Comparison of ENCODE assay signal across 9 cellular contexts in the genomic region with DNA sequence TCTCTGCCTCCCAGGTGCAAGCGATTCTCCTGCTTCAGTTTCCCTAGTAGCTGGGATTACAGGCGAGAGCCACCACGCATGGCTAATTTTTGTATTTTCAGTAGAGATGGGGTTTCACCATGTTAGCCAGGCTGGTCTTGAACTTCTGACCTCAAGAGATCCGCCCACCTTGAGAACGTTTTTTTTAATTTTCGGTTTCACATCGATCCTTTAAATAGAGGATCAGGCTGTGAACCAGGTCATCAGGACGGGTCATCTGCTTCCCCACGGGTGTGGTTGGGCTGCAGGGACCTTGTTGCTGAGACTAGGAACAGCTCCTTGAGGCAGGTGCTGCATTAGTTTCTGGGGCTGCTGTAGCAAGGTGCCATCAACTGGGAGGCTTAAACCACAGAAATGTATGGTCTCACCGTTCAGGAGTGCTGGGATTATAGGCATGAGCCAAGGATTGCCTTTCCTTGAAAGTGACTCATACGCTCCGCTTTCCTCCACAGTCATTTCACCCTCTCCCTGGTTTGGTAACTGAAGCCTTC. TPM values are rescaled to one million over a fixed set of nuclear protein-coding genes. Genes with fewer than 3 reads are reported as not detected.
DNase-seq lines count a peak whose midpoint lies in the region; ATAC-seq, FAIRE-seq and TF ChIP-seq lines count a peak whose summit lies in the region.
"Had no signal": no experiment of that assay in that cellular context is flagged by ENCODE, and none has a peak within 500 bp of the region (broad histone marks: within the 10 kb centered on the region; RNA-seq: fewer than 3 reads in every experiment).

No MANE protein-coding gene starts in this region.

- peaks cover 14% of the 10 kb centered on the region for H3K27me3 Mint-ChIP-seq in T-helper 17 cell
- no peaks in the 10 kb centered on the region for H3K27me3 Mint-ChIP-seq in activated T-cell treated with anti-CD3 and anti-CD28 coated beads, Interleukin-2, amount 50 U/mL, for 72 hours (ENCODE audit: low read depth)

- DNase-seq in GM19239 (ENCODE audit: insufficient read length, low spot score): peak; percentile 45
- peak; percentile 82 for DNase-seq in amniotic epithelial cell (ENCODE audit: low read depth)
- DNase-seq in spleen: peak; percentile 46
- no peak for DNase-seq in T-helper 17 cell
- DNase-seq in COR-L47 (lab: John Stamatoyannopoulos, UW): no peak
- DNase-seq in left ventricle myocardium inferior: no peak
- no peak for DNase-seq in activated T-cell treated with anti-CD3 and anti-CD28 coated beads, Interleukin-2, amount 50 U/mL, for 72 hours

- H3K27ac ChIP-seq in spleen (no peak overlapping the region), left ventricle myocardium inferior (replicated peaks) (no peak overlapping the region)

- H3K4me3 ChIP-seq in spleen: no peak overlapping the region
- H3K4me3 ChIP-seq in left ventricle myocardium inferior: no peak overlapping the region

- no peaks in the 10 kb centered on the region for H3K9me3 ChIP-seq in spleen
- H3K9me3 ChIP-seq in T-helper 17 cell (ENCODE audit: control insufficient read depth, low read length, poor library complexity, severe bottlenecking): no peaks in the 10 kb centered on the region
- no peaks in the 10 kb centered on the region for H3K9me3 ChIP-seq in left ventricle myocardium inferior (replicated peaks)

- H3K27me3 ChIP-seq in spleen (replicated peaks in 1 of 7) (no peaks in the 10 kb centered on the region), left ventricle myocardium inferior (ENCODE audit: low read depth) (no peaks in the 10 kb centered on the region)

- 69 to 80% (median 76%) methylated on average over 12 of the region's 12 CpGs for WGBS in spleen, 5 donors

- H3K36me3 ChIP-seq in spleen (peaks cover 0 to 22% (median 0%) of the 10 kb centered on the region in 6 donors), left ventricle myocardium inferior (no peaks in the 10 kb centered on the region)

- H3K4me1 Mint-ChIP-seq in T-helper 17 cell: no peaks in the 10 kb centered on the region
- H3K4me1 Mint-ChIP-seq in activated T-cell treated with anti-CD3 and anti-CD28 coated beads, Interleukin-2, amount 50 U/mL, for 72 hours (ENCODE audit: low read depth): no peaks in the 10 kb centered on the region
- H3K4me1 Mint-ChIP-seq: neural crest cell had no signal

- H3K27ac Mint-ChIP-seq in T-helper 17 cell: no peak overlapping the region
- no peak overlapping the region for H3K27ac Mint-ChIP-seq in activated T-cell treated with anti-CD3 and anti-CD28 coated beads, Interleukin-2, amount 50 U/mL, for 72 hours

- no peaks in the 10 kb centered on the region for H3K9me3 Mint-ChIP-seq in activated T-cell treated with anti-CD3 and anti-CD28 coated beads, Interleukin-2, amount 50 U/mL, for 72 hours
- H3K9me3 Mint-ChIP-seq: neural crest cell had no signal

- peaks cover 1% of the 10 kb centered on the region for H3K36me3 Mint-ChIP-seq in T-helper 17 cell (ENCODE audit: low read depth)
- H3K36me3 Mint-ChIP-seq in activated T-cell treated with anti-CD3 and anti-CD28 coated beads, Interleukin-2, amount 50 U/mL, for 72 hours (ENCODE audit: insufficient read depth in 2 of 2): no peaks in the 10 kb centered on the region

- FAIRE-seq in GM19239 (lab: Jason Lieb, UNC): no peak

- H3K4me1 ChIP-seq in spleen: no peaks in the 10 kb centered on the region
- H3K4me1 ChIP-seq in left ventricle myocardium inferior: no peaks in the 10 kb centered on the region

- H3K4me3 Mint-ChIP-seq in T-helper 17 cell: no peak overlapping the region
- no peak overlapping the region for H3K4me3 Mint-ChIP-seq in activated T-cell treated with anti-CD3 and anti-CD28 coated beads, Interleukin-2, amount 50 U/mL, for 72 hours
- H3K4me3 Mint-ChIP-seq: neural crest cell had no signal

- no peak for TF ChIP-seq POLR2A in spleen (IDR thresholded peaks at IDR 0.05)

- no peak for TF ChIP-seq CTCF in spleen (IDR thresholded peaks at IDR 0.05 in 8 of 11, conservative IDR thresholded peaks at IDR 0.05 in 3 of 11)
- no peak for TF ChIP-seq CTCF in left ventricle myocardium inferior (IDR thresholded peaks at IDR 0.05; ENCODE audit: borderline replicate concordance)

- ATAC-seq in HG03095 (IDR thresholded peaks at IDR 0.05; ENCODE audit: unreplicated experiment) (peak; percentile 78), T-helper 17 cell (no peak)
- ATAC-seq in activated T-cell treated with anti-CD3 and anti-CD28 coated beads, Interleukin-2, amount 50 U/mL, for 72 hours (replicated peaks in 1 of 2): no peak

- intact Hi-C loops in spleen (cut with DNase I; ENCODE audit: low total_unique reads) (no loop called here), left ventricle myocardium inferior (cut with micrococcal nuclease) (no loop called here)

RNA-seq across cellular contexts. Expression of gene NAGPA, which starts 7.9 kb away (rescaled TPM):
- total RNA-seq in spleen: 10 to 100 TPM; 16.2 to 41.8 (median 25.4) TPM
- 10 to 100 TPM; 11.8 to 17.7 (median 14.8) TPM for polyA plus RNA-seq in spleen
- 10 to 100 TPM; 25.8 to 36.1 TPM for total RNA-seq in T-helper 17 cell
- 6.6 TPM for total RNA-seq in left ventricle myocardium inferior
- total RNA-seq in activated T-cell treated with anti-CD3 and anti-CD28 coated beads, Interleukin-2, amount 50 U/mL, for 72 hours: 1 to 10 TPM; 7.1 to 8.4 TPM

RNA-seq across cellular contexts. Expression of gene C16orf89, which starts 24.1 kb away (rescaled TPM):
- 1 to 10 TPM in 4 of 7 donors, under 1 TPM in 2, not detected in 1; 0.34 to 2.5 (median 1.5) TPM for total RNA-seq in spleen
- 1 to 10 TPM; 1.7 to 5.7 (median 4.0) TPM for polyA plus RNA-seq in spleen
- total RNA-seq in T-helper 17 cell: not detected
- total RNA-seq in left ventricle myocardium inferior: 5.9 TPM
- total RNA-seq in activated T-cell treated with anti-CD3 and anti-CD28 coated beads, Interleukin-2, amount 50 U/mL, for 72 hours: not detected
- total RNA-seq: neural crest cell had no signal

RNA-seq across cellular contexts. Expression of gene ALG1, which starts 30.0 kb away (rescaled TPM):
- total RNA-seq in spleen: 10 to 100 TPM; 18.4 to 46.2 (median 24.8) TPM
- polyA plus RNA-seq in spleen: 10 to 100 TPM; 13.0 to 18.6 (median 17.0) TPM
- total RNA-seq in T-helper 17 cell: 10 to 100 TPM; 10.0 to 10.3 TPM
- total RNA-seq in left ventricle myocardium inferior: 7.3 TPM
- total RNA-seq in activated T-cell treated with anti-CD3 and anti-CD28 coated beads, Interleukin-2, amount 50 U/mL, for 72 hours: 10 to 100 TPM; 15.0 to 16.7 TPM

RNA-seq across cellular contexts. Expression of gene EEF2KMT, which starts 55.9 kb away (rescaled TPM):
- total RNA-seq in spleen: 10 to 100 TPM in 1 of 7 donors, 1 to 10 TPM in 6; 5.8 to 11.7 (median 7.6) TPM
- polyA plus RNA-seq in spleen: 1 to 10 TPM; 4.5 to 7.8 (median 6.7) TPM
- 1 to 10 TPM; 4.4 to 6.0 TPM for total RNA-seq in T-helper 17 cell
- total RNA-seq in left ventricle myocardium inferior: 7.3 TPM
- total RNA-seq in activated T-cell treated with anti-CD3 and anti-CD28 coated beads, Interleukin-2, amount 50 U/mL, for 72 hours: 1 to 10 TPM; 5.6 to 8.4 TPM

Comparison
In these comparisons a context has a peak if more than half of its experiments do, and no peak if none do; other contexts are left out.
1. DNase-seq: peak in GM19239 (single experiment), amniotic epithelial cell (single experiment) and spleen (single experiment); none in T-helper 17 cell (0 of 3), COR-L47 (single experiment), left ventricle myocardium inferior (single experiment) and activated T-cell treated with anti-CD3 and anti-CD28 coated beads, Interleukin-2, amount 50 U/mL, for 72 hours (0 of 2).